Comparison of ENCODE assay signal across 18 cellular contexts in genomic region chr16:17606460-17606859, GRCh38.
"Had no signal": no experiment of that assay in that cellular context is flagged by ENCODE, and none has a peak within 500 bp of the region (broad histone marks: within the 10 kb centered on the region; RNA-seq: fewer than 3 reads in every experiment).

No MANE protein-coding gene starts in this region.

- H3K4me2 ChIP-seq: hepatocyte had no signal

- H3K4me1 ChIP-seq: parathyroid adenoma, stomach, testis had no signal

- ATAC-seq: activated T-cell treated with anti-CD3 and anti-CD28 coated beads, Interleukin-2, amount 50 U/mL, for 4 hours had no signal

- H3K79me2 ChIP-seq: hepatocyte, parathyroid adenoma had no signal

- FAIRE-seq: small intestine had no signal

- H2AFZ ChIP-seq: hepatocyte, parathyroid adenoma had no signal

- H3K36me3 ChIP-seq: esophagus muscularis mucosa, neutrophil, stomach had no signal

- H3K9ac ChIP-seq: parathyroid adenoma had no signal

- H3K36me3 Mint-ChIP-seq: activated naive CD8-positive, alpha-beta T cell; brain; naive B cell had no signal

- H3K27ac ChIP-seq: coronary artery, esophagus muscularis mucosa, hepatocyte, neutrophil, parathyroid adenoma, stomach, testis had no signal

- DNase-seq: activated CD4-positive, alpha-beta T cell treated with anti-CD3 and anti-CD28 coated beads for 1 hour; activated CD4-positive, alpha-beta T cell treated with anti-CD3 and anti-CD28 coated beads, Interleukin-2, amount 50 U/mL, for 4 hours; activated gamma-delta T cell treated with Interleukin-2 at 50 U/mL for 16 hours; activated T-cell treated with anti-CD3 and anti-CD28 coated beads, Interleukin-2, amount 50 U/mL, for 4 hours; naive B cell; stomach; T1000; testis had no signal

- H3K27ac Mint-ChIP-seq: activated naive CD8-positive, alpha-beta T cell had no signal

- H3K4me3 ChIP-seq: coronary artery, esophagus muscularis mucosa, hepatocyte, lung, stomach, testis had no signal

- H3K27me3 ChIP-seq: hepatocyte, testis had no signal

- H3K9me3 Mint-ChIP-seq: activated T-cell treated with anti-CD3 and anti-CD28 coated beads, Interleukin-2, amount 50 U/mL, for 4 hours; central memory CD8-positive, alpha-beta T cell had no signal

- H3K4me3 Mint-ChIP-seq: activated naive CD8-positive, alpha-beta T cell; activated T-cell treated with anti-CD3 and anti-CD28 coated beads, Interleukin-2, amount 50 U/mL, for 4 hours; brain; central memory CD8-positive, alpha-beta T cell; naive B cell had no signal

- H3K9me3 ChIP-seq: esophagus muscularis mucosa, neutrophil, testis had no signal
